2 cellular contexts compared by ENCODE assay signal in the genomic region with DNA sequence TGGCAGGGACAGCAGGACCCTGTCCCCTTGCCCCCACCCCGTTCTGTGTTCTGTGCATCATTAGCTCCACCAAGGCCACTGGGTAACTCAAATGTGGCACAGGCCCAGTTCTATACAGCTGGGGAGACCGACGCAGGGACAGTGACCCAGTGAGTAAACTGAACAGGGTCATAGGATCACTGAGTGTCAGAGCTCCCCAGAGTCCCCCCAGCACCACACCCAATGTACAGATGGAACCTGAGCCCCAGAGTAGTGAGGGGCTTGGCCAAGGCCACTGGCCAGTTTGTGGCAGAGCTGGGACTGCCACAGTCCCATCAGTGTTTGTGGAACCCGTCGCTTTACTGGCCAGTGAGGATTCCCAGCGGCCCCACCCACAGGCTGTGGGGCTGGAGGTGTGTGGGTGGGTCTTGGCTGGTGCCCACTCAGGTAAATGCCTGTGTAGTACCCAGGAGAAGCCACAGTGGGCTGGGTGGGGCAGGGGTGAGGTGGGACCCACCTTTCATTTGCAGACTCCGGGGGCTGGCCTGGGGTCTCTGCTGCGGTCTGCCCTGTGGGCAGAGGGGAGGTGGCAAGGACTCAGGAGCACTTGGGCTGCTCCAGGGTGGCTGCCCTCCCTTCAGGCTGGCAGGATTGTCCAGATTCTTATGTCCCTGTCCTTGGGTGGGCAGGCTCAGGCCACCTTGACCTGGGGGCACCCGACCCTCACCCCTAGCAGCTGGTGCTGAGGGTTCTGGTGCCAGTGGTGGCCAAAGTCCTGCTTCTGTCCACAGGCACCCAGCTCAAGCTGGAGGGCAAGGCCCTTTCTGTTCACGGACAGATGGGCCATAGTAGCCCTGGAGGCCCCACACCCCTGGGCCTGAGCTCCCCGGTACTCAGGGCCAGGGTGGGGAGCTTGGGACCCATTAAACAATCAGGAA.
TF ChIP-seq lines count a peak whose summit lies in the region.

No MANE protein-coding gene starts in this region.

TF ChIP-seq in HepG2, 621 proteins besides CTCF, POLR2A, EP300 and RAD21:
- TF ChIP-seq HNRNPL (IDR thresholded peaks at IDR 0.05; ENCODE audit: low read depth, low read length) (0 out of 2 replicates have a peak, but pooled peaks have one; percentile 54), NFATC3 (CRISPR knock-in tag; IDR thresholded peaks at IDR 0.05) (no peak), CBX5 (CRISPR knock-in tag; IDR thresholded peaks at IDR 0.05; ENCODE audit: borderline replicate concordance) (no peak), ZNF629 (CRISPR knock-in tag; conservative IDR thresholded peaks at IDR 0.05) (0 out of 2 replicates have a peak, but pooled peaks have one; percentile 14)
- TF ChIP-seq, protein P1, sequence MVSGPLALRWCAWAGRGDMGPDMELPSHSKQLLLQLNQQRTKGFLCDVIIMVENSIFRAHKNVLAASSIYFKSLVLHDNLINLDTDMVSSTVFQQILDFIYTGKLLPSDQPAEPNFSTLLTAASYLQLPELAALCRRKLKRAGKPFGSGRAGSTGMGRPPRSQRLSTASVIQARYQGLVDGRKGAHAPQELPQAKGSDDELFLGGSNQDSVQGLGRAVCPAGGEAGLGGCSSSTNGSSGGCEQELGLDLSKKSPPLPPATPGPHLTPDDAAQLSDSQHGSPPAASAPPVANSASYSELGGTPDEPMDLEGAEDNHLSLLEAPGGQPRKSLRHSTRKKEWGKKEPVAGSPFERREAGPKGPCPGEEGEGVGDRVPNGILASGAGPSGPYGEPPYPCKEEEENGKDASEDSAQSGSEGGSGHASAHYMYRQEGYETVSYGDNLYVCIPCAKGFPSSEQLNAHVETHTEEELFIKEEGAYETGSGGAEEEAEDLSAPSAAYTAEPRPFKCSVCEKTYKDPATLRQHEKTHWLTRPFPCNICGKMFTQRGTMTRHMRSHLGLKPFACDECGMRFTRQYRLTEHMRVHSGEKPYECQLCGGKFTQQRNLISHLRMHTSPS (CRISPR knock-in tag; IDR thresholded peaks at IDR 0.05; ENCODE audit: low read depth), result peak; percentile 70; the same call in 1 of the 2 replicates

TF ChIP-seq in SK-N-SH treated with all-trans-retinoic acid at 6 μM for 48 hours, 23 proteins besides CTCF, POLR2A, EP300 and RAD21:
- TF ChIP-seq ZC3H10 (CRISPR knock-in tag; IDR thresholded peaks at IDR 0.05) (no peak), ZFP3 (CRISPR knock-in tag; IDR thresholded peaks at IDR 0.05) (no peak), ZNF565 (CRISPR knock-in tag; conservative IDR thresholded peaks at IDR 0.05; ENCODE audit: low read depth) (no peak), ZNF8 (CRISPR knock-in tag; IDR thresholded peaks at IDR 0.05) (no peak), RARB (CRISPR knock-in tag; IDR thresholded peaks at IDR 0.05) (no peak), TOX (CRISPR knock-in tag; IDR thresholded peaks at IDR 0.05; ENCODE audit: borderline replicate concordance) (no peak), SNAI2 (CRISPR knock-in tag; IDR thresholded peaks at IDR 0.05) (no peak), GLIS3 (CRISPR knock-in tag; IDR thresholded peaks at IDR 0.05) (no peak)
- TF ChIP-seq, protein P2, sequence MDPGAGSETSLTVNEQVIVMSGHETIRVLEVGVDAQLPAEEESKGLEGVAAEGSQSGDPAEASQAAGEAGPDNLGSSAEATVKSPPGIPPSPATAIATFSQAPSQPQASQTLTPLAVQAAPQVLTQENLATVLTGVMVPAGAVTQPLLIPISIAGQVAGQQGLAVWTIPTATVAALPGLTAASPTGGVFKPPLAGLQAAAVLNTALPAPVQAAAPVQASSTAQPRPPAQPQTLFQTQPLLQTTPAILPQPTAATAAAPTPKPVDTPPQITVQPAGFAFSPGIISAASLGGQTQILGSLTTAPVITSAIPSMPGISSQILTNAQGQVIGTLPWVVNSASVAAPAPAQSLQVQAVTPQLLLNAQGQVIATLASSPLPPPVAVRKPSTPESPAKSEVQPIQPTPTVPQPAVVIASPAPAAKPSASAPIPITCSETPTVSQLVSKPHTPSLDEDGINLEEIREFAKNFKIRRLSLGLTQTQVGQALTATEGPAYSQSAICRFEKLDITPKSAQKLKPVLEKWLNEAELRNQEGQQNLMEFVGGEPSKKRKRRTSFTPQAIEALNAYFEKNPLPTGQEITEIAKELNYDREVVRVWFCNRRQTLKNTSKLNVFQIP (CRISPR knock-in tag; IDR thresholded peaks at IDR 0.05; ENCODE audit: borderline replicate concordance, low read depth), result no peak
